1 cellular context compared by ENCODE assay signal in genomic region chr15:80003934-80004472, GRCh38.
TF ChIP-seq lines count a peak whose summit lies in the region.

No MANE protein-coding gene starts in this region.

TF ChIP-seq in HCT116, 20 proteins besides CTCF, POLR2A, EP300 and RAD21:
- no peak for TF ChIP-seq MAX (IDR thresholded peaks at IDR 0.05)
- no peak for TF ChIP-seq YY1 (IDR thresholded peaks at IDR 0.05; ENCODE audit: extremely low read depth, insufficient replicate concordance, low read depth, low read length)
